Comparison of ENCODE assay signal across 14 cellular contexts in the genomic region with DNA sequence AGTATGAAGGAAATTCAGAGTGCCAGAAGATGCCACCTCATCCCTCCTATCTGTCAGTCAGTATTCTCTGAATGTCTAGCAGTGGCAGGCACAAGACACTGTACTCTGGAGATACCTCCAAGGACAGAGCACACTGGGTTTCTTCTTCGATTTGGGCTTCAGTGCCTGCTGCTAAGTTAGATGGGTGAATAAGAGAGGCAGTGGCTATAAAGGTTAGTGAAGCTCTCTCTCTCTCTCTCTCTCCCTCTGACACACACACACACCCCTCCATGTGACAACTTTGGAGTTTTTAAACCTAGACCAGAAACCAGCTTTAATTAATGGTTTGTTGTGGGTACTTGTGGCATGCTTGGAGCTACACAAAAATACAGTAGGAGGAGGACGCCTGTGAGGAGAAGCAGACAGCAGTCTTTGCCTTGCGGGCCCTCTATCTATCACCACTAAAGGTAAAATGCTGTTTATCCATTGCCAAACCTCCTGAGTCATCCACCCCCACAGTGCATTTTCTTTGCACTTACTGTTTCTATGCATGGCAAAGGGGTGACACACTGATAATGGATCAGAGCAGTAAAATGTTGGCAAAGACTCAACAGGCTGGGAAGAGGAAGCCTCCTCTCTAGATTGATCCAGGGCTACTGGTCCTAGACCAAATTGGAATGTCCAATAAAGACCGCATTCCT.
DNase-seq lines count a peak whose midpoint lies in the region; ATAC-seq and TF ChIP-seq lines count a peak whose summit lies in the region.
"Had no signal": no experiment of that assay in that cellular context is flagged by ENCODE, and none has a peak within 500 bp of the region (broad histone marks: within the 10 kb centered on the region; RNA-seq: fewer than 3 reads in every experiment).

No MANE protein-coding gene starts in this region.

- ATAC-seq in GM18868 (IDR thresholded peaks at IDR 0.05; ENCODE audit: unreplicated experiment) = no peak

- peaks cover 30% of the 10 kb centered on the region for H3K4me1 Mint-ChIP-seq in brain
- no peaks in the 10 kb centered on the region for H3K4me1 Mint-ChIP-seq in activated T-helper 2 cell treated with anti-CD3 and anti-CD28 coated beads, Interferon-gamma antibody, Interleukin-2, Interleukin-4, amounts not matched to agents 10 μg/mL and 5 μg/mL and 100 μg/mL, durations not matched to agents 14 hours and 24 hours and 36 hours (ENCODE audit: low read depth)

- peak; percentile 80 for DNase-seq in AG20443 (ENCODE audit: low spot score)
- DNase-seq in HuH-7.5 (ENCODE audit: low spot score) = peak; percentile 30
- DNase-seq in mesenchymal stem cell = peak; percentile 87
- DNase-seq in GF-D8 (lab: John Stamatoyannopoulos, UW) = no peak
- DNase-seq in activated T-helper 2 cell treated with anti-CD3 and anti-CD28 coated beads, Interferon-gamma antibody, Interleukin-2, Interleukin-4, amounts not matched to agents 10 μg/mL and 5 μg/mL and 100 μg/mL, durations not matched to agents 14 hours and 24 hours and 36 hours (ENCODE audit: low spot score) = no peak
- DNase-seq in NCI-H2081 treated with DMSO at 0.1 percent for 48 hours (lab: John Stamatoyannopoulos, UW) = no peak
- DNase-seq: DMS79; effector CD8-positive, alpha-beta T cell; KG1; WERI-Rb-1 had no signal

- H2AFZ ChIP-seq in mesenchymal stem cell (ENCODE audit: low read depth, low read length) = no peak overlapping the region

- TF ChIP-seq CTCF in brain (conservative IDR thresholded peaks at IDR 0.05) = no peak

- H2BK120ac ChIP-seq in mesenchymal stem cell (ENCODE audit: low read depth, low read length) = no peak overlapping the region

- H3K23ac ChIP-seq in mesenchymal stem cell (ENCODE audit: low read length in 2 of 2) = no peak overlapping the region

- H3K18ac ChIP-seq in mesenchymal stem cell (ENCODE audit: low read depth in 1 of 2, low read length in 2 of 2) = peak overlapping the region in 1 of 2 experiments; percentile 50

- peak overlapping the region in 3 of 5 experiments; percentile 17 to 48 (median 38) for H3K4me3 Mint-ChIP-seq in brain
- no peak overlapping the region for H3K4me3 Mint-ChIP-seq in activated T-helper 2 cell treated with anti-CD3 and anti-CD28 coated beads, Interferon-gamma antibody, Interleukin-2, Interleukin-4, amounts not matched to agents 10 μg/mL and 5 μg/mL and 100 μg/mL, durations not matched to agents 14 hours and 24 hours and 36 hours (ENCODE audit: low read depth)

- H3K79me1 ChIP-seq in mesenchymal stem cell (replicated peaks; ENCODE audit: low read length, poor library complexity, severe bottlenecking) = no peaks in the 10 kb centered on the region

- H2BK12ac ChIP-seq in mesenchymal stem cell (ENCODE audit: low read length in 2 of 2) = no peak overlapping the region

- H3K36me3 ChIP-seq in mesenchymal stem cell (ENCODE audit: control insufficient read depth in 1 of 2, insufficient read depth in 2 of 2, low read depth in 1 of 2, low read length in 2 of 2) = no peaks in the 10 kb centered on the region
- H3K36me3 ChIP-seq: WERI-Rb-1 had no signal

- peak overlapping the region; percentile 93 for H2AK5ac ChIP-seq in mesenchymal stem cell (ENCODE audit: low read length, severe bottlenecking)

- peak overlapping the region; percentile 98 for H2BK5ac ChIP-seq in mesenchymal stem cell (ENCODE audit: low read depth, low read length, poor library complexity, severe bottlenecking)

- H2BK15ac ChIP-seq in mesenchymal stem cell (ENCODE audit: low read depth, poor library complexity, severe bottlenecking) = no peak overlapping the region

- H4K91ac ChIP-seq in mesenchymal stem cell (ENCODE audit: low read length) = no peak overlapping the region

- peak overlapping the region; percentile 77 for H3K9ac ChIP-seq in mesenchymal stem cell (ENCODE audit: low read length)

- no peak overlapping the region for H4K8ac ChIP-seq in mesenchymal stem cell (ENCODE audit: low read length)

- no peak overlapping the region for H3K4ac ChIP-seq in mesenchymal stem cell (ENCODE audit: low read depth in 1 of 2, low read length in 2 of 2)

- H3K27ac Mint-ChIP-seq in brain = peak overlapping the region in 1 of 5 experiments; percentile 24
- no peak overlapping the region for H3K27ac Mint-ChIP-seq in activated T-helper 2 cell treated with anti-CD3 and anti-CD28 coated beads, Interferon-gamma antibody, Interleukin-2, Interleukin-4, amounts not matched to agents 10 μg/mL and 5 μg/mL and 100 μg/mL, durations not matched to agents 14 hours and 24 hours and 36 hours

- peaks cover 7% of the 10 kb centered on the region for H3K4me1 ChIP-seq in mesenchymal stem cell (ENCODE audit: control insufficient read depth, insufficient read depth, low read depth, low read length)

- 47% methylated on average over 2 of the region's 4 CpGs for WGBS in mesenchymal stem cell

- peaks cover 0 to 5% (median 0%) of the 10 kb centered on the region in 5 experiments for H3K9me3 Mint-ChIP-seq in brain
- no peaks in the 10 kb centered on the region for H3K9me3 Mint-ChIP-seq in activated T-helper 2 cell treated with anti-CD3 and anti-CD28 coated beads, Interferon-gamma antibody, Interleukin-2, Interleukin-4, amounts not matched to agents 10 μg/mL and 5 μg/mL and 100 μg/mL, durations not matched to agents 14 hours and 24 hours and 36 hours

- intact Hi-C loops in activated T-helper 2 cell treated with anti-CD3 and anti-CD28 coated beads, Interferon-gamma antibody, Interleukin-2, Interleukin-4, amounts not matched to agents 10 μg/mL and 5 μg/mL and 100 μg/mL, durations not matched to agents 14 hours and 24 hours and 36 hours (cut with micrococcal nuclease) = no loop called here

- peak overlapping the region; percentile 97 for H3K27ac ChIP-seq in mesenchymal stem cell (ENCODE audit: low read length, poor library complexity, severe bottlenecking)
- H3K27ac ChIP-seq: skin epidermis, WERI-Rb-1 had no signal

- no peak overlapping the region for H3K14ac ChIP-seq in mesenchymal stem cell (ENCODE audit: low read length in 2 of 2)

- peaks cover 3% of the 10 kb centered on the region for H3K27me3 Mint-ChIP-seq in brain
- peaks cover 40% of the 10 kb centered on the region for H3K27me3 Mint-ChIP-seq in activated T-helper 2 cell treated with anti-CD3 and anti-CD28 coated beads, Interferon-gamma antibody, Interleukin-2, Interleukin-4, amounts not matched to agents 10 μg/mL and 5 μg/mL and 100 μg/mL, durations not matched to agents 14 hours and 24 hours and 36 hours (ENCODE audit: low read depth)

- no peaks in the 10 kb centered on the region for H3K27me3 ChIP-seq in mesenchymal stem cell (ENCODE audit: control insufficient read depth in 1 of 2, insufficient read depth in 1 of 2, low read length in 2 of 2)

- H3K36me3 Mint-ChIP-seq in brain = no peaks in the 10 kb centered on the region
- no peaks in the 10 kb centered on the region for H3K36me3 Mint-ChIP-seq in activated T-helper 2 cell treated with anti-CD3 and anti-CD28 coated beads, Interferon-gamma antibody, Interleukin-2, Interleukin-4, amounts not matched to agents 10 μg/mL and 5 μg/mL and 100 μg/mL, durations not matched to agents 14 hours and 24 hours and 36 hours (ENCODE audit: low read depth)

- H3K4me3 ChIP-seq in mesenchymal stem cell (ENCODE audit: insufficient read depth in 1 of 2, low read depth in 1 of 2, low read length in 2 of 2) = no peak overlapping the region
- H3K4me3 ChIP-seq: lung, skin epidermis had no signal

- H3K9me3 ChIP-seq in mesenchymal stem cell (ENCODE audit: control insufficient read depth, low read length) = no peaks in the 10 kb centered on the region

- H3K4me2 ChIP-seq in mesenchymal stem cell (ENCODE audit: low read length, poor library complexity, severe bottlenecking) = no peak overlapping the region

Comparison
In these comparisons a context has a peak if more than half of its experiments do, and no peak if none do; other contexts are left out.
1. DNase-seq: peak in AG20443 (single experiment), HuH-7.5 (single experiment) and mesenchymal stem cell (single experiment); none in GF-D8 (single experiment), activated T-helper 2 cell treated with anti-CD3 and anti-CD28 coated beads, Interferon-gamma antibody, Interleukin-2, Interleukin-4, amounts not matched to agents 10 μg/mL and 5 μg/mL and 100 μg/mL, durations not matched to agents 14 hours and 24 hours and 36 hours (single experiment) and NCI-H2081 treated with DMSO at 0.1 percent for 48 hours (single experiment).